Comparison of ENCODE assay signal across 10 cellular contexts in the genomic region with DNA sequence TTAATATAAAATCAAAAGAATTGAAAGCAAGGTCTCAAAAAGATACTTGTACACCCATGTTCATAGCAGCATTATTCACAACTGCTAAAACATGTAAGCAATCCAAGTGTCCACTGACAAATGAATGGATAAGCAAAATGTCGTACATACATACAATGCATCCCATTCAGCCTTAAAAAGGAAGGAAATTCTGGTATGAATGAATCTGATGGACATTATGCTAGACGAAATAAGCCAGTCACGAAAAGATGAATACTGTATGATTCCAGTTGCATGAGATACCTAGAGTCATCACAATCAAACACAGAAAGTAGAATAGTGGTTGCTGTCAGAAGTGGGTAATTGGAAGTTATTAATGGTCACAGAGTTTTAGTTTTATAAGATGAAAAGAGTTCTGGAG. TPM values are rescaled to one million over a fixed set of nuclear protein-coding genes. Genes with fewer than 3 reads are reported as not detected.
"Had no signal": no experiment of that assay in that cellular context is flagged by ENCODE, and none has a peak within 500 bp of the region (broad histone marks: within the 10 kb centered on the region; RNA-seq: fewer than 3 reads in every experiment).

No MANE protein-coding gene starts in this region.

- H3K36me3 Mint-ChIP-seq: IgD-negative memory B cell had no signal

- H3K4me3 Mint-ChIP-seq: IgD-negative memory B cell had no signal

- H3K27ac ChIP-seq: HL-60, KMS-11 had no signal

- H3K27ac Mint-ChIP-seq: IgD-negative memory B cell had no signal

- H3K4me3 ChIP-seq: K562 had no signal

- ATAC-seq: HepG2, K562 had no signal

- H3K4me2 ChIP-seq: KMS-11 had no signal

- DNase-seq: IMR-90, KBM-7, KG1 had no signal

- H3K4me1 Mint-ChIP-seq: IgD-negative memory B cell had no signal

RNA-seq across cellular contexts. Expression of a gene that starts 9.5 kb away (rescaled TPM):
- total RNA-seq: HepG2, HT-29, HT1080, IMR-90, K562 had no signal
- polyA plus RNA-seq: HepG2, IgD-negative memory B cell, IMR-90 had no signal
